8 cellular contexts compared by ENCODE assay signal in genomic region chr11:67270256-67271211, GRCh38. TPM values are rescaled to one million over a fixed set of nuclear protein-coding genes. Genes with fewer than 3 reads are reported as not detected.
DNase-seq lines count a peak whose midpoint lies in the region; ATAC-seq, FAIRE-seq and TF ChIP-seq lines count a peak whose summit lies in the region.

No MANE protein-coding gene starts in this region.

- no peak for FAIRE-seq in RCC 7860 (lab: Jason Lieb, UNC)

- H3K27ac ChIP-seq in RWPE1 = peak overlapping the region; percentile 96

- no peak for DNase-seq in GM12864 (ENCODE audit: low read depth)
- DNase-seq in RWPE1 (ENCODE audit: low spot score) = no peak
- no peak for DNase-seq in effector memory CD8-positive, alpha-beta T cell
- peak; percentile 66 to 82 (median 67) for DNase-seq in mucosa of descending colon
- DNase-seq in NCI-H524 (lab: John Stamatoyannopoulos, UW) = no peak
- DNase-seq in RCC 7860 (ENCODE audit: low spot score) = no peak

- peak overlapping the region; percentile 89 for H3K4me3 ChIP-seq in GM12864 (ENCODE audit: low read depth, low read length)
- no peak overlapping the region for H3K4me3 ChIP-seq in mucosa of descending colon

- intact Hi-C loops in mucosa of descending colon (cut with DNase I, micrococcal nuclease) = no loop called here

- no peaks in the 10 kb centered on the region for H3K9me3 ChIP-seq in mucosa of descending colon

- H3K27me3 Mint-ChIP-seq in effector memory CD8-positive, alpha-beta T cell = no peaks in the 10 kb centered on the region

- no peaks in the 10 kb centered on the region for H3K9me3 Mint-ChIP-seq in effector memory CD8-positive, alpha-beta T cell

- no peaks in the 10 kb centered on the region for H3K36me3 ChIP-seq in mucosa of descending colon (ENCODE audit: low read depth)

- peaks cover 80% of the 10 kb centered on the region for H3K4me1 ChIP-seq in mucosa of descending colon (ENCODE audit: low read depth)

- CTCF ChIA-PET in RWPE1 (lab: Yijun Ruan, JAX) = interaction anchor here (0.6 to 1.6 kb wide), 3 partner anchors 8 to 101 kb away, joined by 3 to 7 read pairs (median 4); no protein-coding TSS in a partner anchor

- peak overlapping the region; percentile 95 to 99 for H3K27ac Mint-ChIP-seq in effector memory CD8-positive, alpha-beta T cell

- peaks cover 65 to 70% of the 10 kb centered on the region in 2 donors for H3K4me1 Mint-ChIP-seq in effector memory CD8-positive, alpha-beta T cell (ENCODE audit: low read depth in 2 of 2)

- H3K4me3 Mint-ChIP-seq in effector memory CD8-positive, alpha-beta T cell = peak overlapping the region; percentile 96 to 99

- H3K36me3 Mint-ChIP-seq in effector memory CD8-positive, alpha-beta T cell (ENCODE audit: insufficient read depth) = peaks cover 84% of the 10 kb centered on the region

- no peak for TF ChIP-seq CTCF in GM12864 (IDR thresholded peaks at IDR 0.05; ENCODE audit: low read depth, low read length, missing control alignments)
- no peak for TF ChIP-seq CTCF in RWPE1 (conservative IDR thresholded peaks at IDR 0.05; ENCODE audit: low read depth)
- no peak for TF ChIP-seq CTCF in mucosa of descending colon (IDR thresholded peaks at IDR 0.05)

- POLR2A ChIA-PET in RWPE1 (lab: Yijun Ruan, JAX; ENCODE audit: low non-redundant PET) = interaction anchor here (1.3 kb wide), 1 partner anchor 47 kb away, joined by 3 read pairs; no protein-coding TSS in a partner anchor

- no peak for ATAC-seq in effector memory CD8-positive, alpha-beta T cell (replicated peaks)
- ATAC-seq in mucosa of descending colon (peak; percentile 32), GM21737 (IDR thresholded peaks at IDR 0.05; ENCODE audit: unreplicated experiment) (no peak), GM21723 (IDR thresholded peaks at IDR 0.05; ENCODE audit: unreplicated experiment) (no peak)

RNA-seq across cellular contexts. Expression of gene GRK2, which starts 4.3 kb away (rescaled TPM):
- total RNA-seq in mucosa of descending colon = 100 to 1,000 TPM in 2 of 3 donors, 10 to 100 TPM in 1; 86.8 to 114 (median 106) TPM

RNA-seq across cellular contexts. Expression of gene ANKRD13D, which starts 18.6 kb away (rescaled TPM):
- 10 to 100 TPM; 20.0 to 46.3 (median 26.7) TPM for total RNA-seq in mucosa of descending colon

RNA-seq across cellular contexts. Expression of gene SSH3, which starts 32.8 kb away (rescaled TPM):
- 10 to 100 TPM; 55.8 to 87.0 (median 57.6) TPM for total RNA-seq in mucosa of descending colon

Comparison
In these comparisons a context has a peak if more than half of its experiments do, and no peak if none do; other contexts are left out.
1. DNase-seq: peak in mucosa of descending colon (3 of 3); none in GM12864 (single experiment), RWPE1 (single experiment), effector memory CD8-positive, alpha-beta T cell (0 of 3), NCI-H524 (0 of 2) and RCC 7860 (single experiment).